ENCODE assay signal across 7 cellular contexts in the genomic region with DNA sequence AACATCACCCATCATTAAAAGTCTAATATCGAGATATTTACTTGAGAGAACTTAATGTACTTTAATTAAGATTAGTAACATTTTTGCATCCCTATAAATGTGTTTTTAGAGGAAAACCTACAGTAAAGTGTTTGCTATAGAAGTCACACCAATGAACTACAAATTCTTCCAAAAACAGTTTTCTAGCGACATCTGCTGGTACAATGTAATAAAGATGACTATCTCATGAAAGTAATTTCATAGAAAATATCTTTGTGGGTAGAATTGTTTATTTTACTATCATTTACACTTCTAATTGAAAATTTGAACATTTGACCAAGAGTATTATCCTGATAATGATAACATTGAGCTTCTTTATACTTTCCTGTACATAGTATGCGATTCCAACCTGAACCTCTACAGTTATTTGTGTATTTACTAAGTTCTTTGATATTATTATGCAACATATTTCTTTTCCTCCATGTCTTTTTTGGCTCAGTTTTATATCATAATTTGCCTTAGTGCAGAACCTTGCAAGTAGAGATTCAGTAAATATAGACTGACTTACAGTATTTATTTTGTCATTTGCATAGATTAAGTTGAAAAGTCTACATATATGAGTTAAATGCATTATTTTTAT.
DNase-seq lines count a peak whose midpoint lies in the region; ATAC-seq and TF ChIP-seq lines count a peak whose summit lies in the region.

No MANE protein-coding gene starts in this region.

- no peaks in the 10 kb centered on the region for H3K9me2 ChIP-seq in neural cell (ENCODE audit: insufficient read depth, low read length)

- ATAC-seq in Panc1: peak; percentile 63; the same call in 1 of the 2 replicates
- ATAC-seq in HG03280 (IDR thresholded peaks at IDR 0.05; ENCODE audit: unreplicated experiment): no peak

- no peak for TF ChIP-seq POLR2A in erythroblast (IDR thresholded peaks at IDR 0.05; ENCODE audit: low read length)

- H3K79me2 ChIP-seq in neural cell (replicated peaks; ENCODE audit: insufficient read depth, low read length): no peaks in the 10 kb centered on the region

- TF ChIP-seq EP300 in neural cell (conservative IDR thresholded peaks at IDR 0.05; ENCODE audit: poor library complexity, severe bottlenecking): no peak

- peak; percentile 84 for TF ChIP-seq RAD21 in neural cell (conservative IDR thresholded peaks at IDR 0.05)

- no peak overlapping the region for H3K9ac ChIP-seq in neural cell (ENCODE audit: low read length)

- DNase-seq in GM04503 (ENCODE audit: low read depth): peak; percentile 11
- DNase-seq in KG1 (lab: John Stamatoyannopoulos, UW): peak; percentile 66
- DNase-seq in Panc1 (ENCODE audit: low read depth, low spot score): peak; percentile 33
- DNase-seq in erythroblast (lab: John Stamatoyannopoulos, UW): peak; percentile 76 to 87
- no peak for DNase-seq in activated naive CD4-positive, alpha-beta T cell treated with anti-CD3 and anti-CD28 coated beads, Interleukin-2, amount 50 U/mL, for 16 hours

- in situ Hi-C loops in Panc1 (cut with HindIII; ENCODE audit: low pct_unique_long_range_greater_than_20kb, low sequenced_read_pairs): no loop called here

- H3K36me3 ChIP-seq in Panc1 (ENCODE audit: control insufficient read depth, insufficient read depth, low read length) (no peaks in the 10 kb centered on the region), neural cell (ENCODE audit: insufficient read depth, low read length) (no peaks in the 10 kb centered on the region)

- no peak overlapping the region for H2AFZ ChIP-seq in neural cell (ENCODE audit: low read depth, low read length)

- H3K27me3 ChIP-seq in Panc1 (ENCODE audit: control insufficient read depth, insufficient read depth, low read length): no peaks in the 10 kb centered on the region
- no peaks in the 10 kb centered on the region for H3K27me3 ChIP-seq in neural cell (ENCODE audit: insufficient read depth, low read depth, low read length)

- TF ChIP-seq CTCF in Panc1 (IDR thresholded peaks at IDR 0.05) (peak; percentile 60; the same call in 1 of the 2 replicates), neural cell (IDR thresholded peaks at IDR 0.05; ENCODE audit: poor library complexity, severe bottlenecking) (peak; percentile 80)

- H3K9me3 ChIP-seq in Panc1 (ENCODE audit: control insufficient read depth, insufficient read depth, low read depth, low read length) (no peaks in the 10 kb centered on the region), neural cell (ENCODE audit: low read length) (no peaks in the 10 kb centered on the region)

- no peaks in the 10 kb centered on the region for H3K4me1 ChIP-seq in Panc1 (ENCODE audit: control insufficient read depth, insufficient read depth, low read length)

- intact Hi-C loops in Panc1 (cut with micrococcal nuclease; ENCODE audit: unreplicated experiment): loop anchor here (2.0 to 5.0 kb wide), 2 partner anchors 293 to 352 kb away; no protein-coding TSS in a partner anchor

- POLR2A ChIA-PET in Panc1 (lab: Charles Lee): interaction anchor here (0.8 kb wide), 1 partner anchor 221 kb away, joined by 9 read pairs; no protein-coding TSS in a partner anchor

- no peaks in the 10 kb centered on the region for H4K20me1 ChIP-seq in neural cell (ENCODE audit: insufficient read depth)

- H3K4me2 ChIP-seq in neural cell (ENCODE audit: low read length): no peak overlapping the region

- BruUV-seq in Panc1 (replicated peaks; lab: Mats Ljungman, UMichigan): no TSS peak

- CTCF ChIA-PET in Panc1 (lab: Charles Lee): interaction anchor here (0.6 to 2.6 kb wide), 4 partner anchors 193 to 352 kb away, joined by 4 to 7 read pairs (median 4); no protein-coding TSS in a partner anchor

- no peak overlapping the region for H3K27ac ChIP-seq in Panc1 (ENCODE audit: low read length)
- no peak overlapping the region for H3K27ac ChIP-seq in neural cell (ENCODE audit: low read length)

- no peak overlapping the region for H3K4me3 ChIP-seq in Panc1 (ENCODE audit: low read depth in 2 of 2, low read length in 2 of 2)
- no peak overlapping the region for H3K4me3 ChIP-seq in neural cell (ENCODE audit: low read length)

- H3F3A ChIP-seq in neural cell (ENCODE audit: insufficient read depth, low read length, poor library complexity, severe bottlenecking): no peaks in the 10 kb centered on the region

TF ChIP-seq in neural cell, 6 proteins besides CTCF, POLR2A, EP300 and RAD21:
- TF ChIP-seq SMC3 (conservative IDR thresholded peaks at IDR 0.05; ENCODE audit: poor library complexity): peak; percentile 85
- TF ChIP-seq MXI1 (conservative IDR thresholded peaks at IDR 0.05; ENCODE audit: poor library complexity, severe bottlenecking): no peak
